11 cellular contexts compared by ENCODE assay signal in the genomic region with DNA sequence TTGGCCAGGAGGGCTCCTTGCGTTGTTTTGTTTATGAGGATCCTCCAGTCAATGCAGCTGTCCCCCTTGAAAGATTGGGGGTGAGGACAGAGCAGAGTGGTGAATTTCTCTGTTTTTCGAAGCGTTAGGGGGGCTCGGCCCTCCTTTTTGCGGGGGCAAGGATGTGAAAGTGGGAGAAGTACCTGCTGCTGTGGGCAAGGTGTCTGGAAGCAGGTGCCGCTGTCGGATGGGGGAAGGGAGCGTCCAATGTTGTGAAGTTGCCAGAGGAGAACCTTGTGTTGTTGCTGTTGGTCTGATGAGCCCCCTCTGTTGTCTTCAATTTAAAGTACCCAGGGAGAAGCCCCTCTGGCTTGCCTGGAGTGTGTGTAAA. TPM values are rescaled to one million over a fixed set of nuclear protein-coding genes. Genes with fewer than 3 reads are reported as not detected.
A peak's percentile ranks its signal among the peaks of the same experiment; 100 is the strongest.
DNase-seq lines count a peak whose midpoint lies in the region; ATAC-seq, FAIRE-seq and TF ChIP-seq lines count a peak whose summit lies in the region.
"Had no signal": no experiment of that assay in that cellular context is flagged by ENCODE, and none has a peak within 500 bp of the region (broad histone marks: within the 10 kb centered on the region; RNA-seq: fewer than 3 reads in every experiment).

No MANE protein-coding gene starts in this region.

- H3K27me3 Mint-ChIP-seq in mesothelial cell of epicardium (ENCODE audit: low read depth): peaks cover 1% of the 10 kb centered on the region
- H3K27me3 Mint-ChIP-seq: CD4-positive, CD25-positive, alpha-beta regulatory T cell had no signal

- TF ChIP-seq POLR2A in A549 (IDR thresholded peaks at IDR 0.05; ENCODE audit: low read length): no peak

- peak overlapping the region; percentile 70 for H3K4me2 ChIP-seq in A549

- no peak for TF ChIP-seq CTCF in A549 (IDR thresholded peaks at IDR 0.05)
- TF ChIP-seq CTCF in coronary artery (IDR thresholded peaks at IDR 0.05): no peak
- TF ChIP-seq CTCF in mesothelial cell of epicardium (IDR thresholded peaks at IDR 0.05; ENCODE audit: unreplicated experiment): no peak

- peak overlapping the region; percentile 67 to 88 for H3K27ac ChIP-seq in A549
- peak overlapping the region; percentile 65 to 74 for H3K27ac ChIP-seq in coronary artery

- no peak for TF ChIP-seq EP300 in A549 (IDR thresholded peaks at IDR 0.05)

- DNase-seq in A549 (ENCODE audit: low read depth in 1 of 2, low spot score in 1 of 2) (peak in 1 of 2 experiments; percentile 3), NCI-H1092 (lab: John Stamatoyannopoulos, UW) (peak; percentile 0), coronary artery (ENCODE audit: low spot score) (no peak), mesothelial cell of epicardium (ENCODE audit: low spot score in 2 of 2, unreplicated experiment in 2 of 2) (peak in 1 of 2 experiments; percentile 42), middle frontal gyrus (ENCODE audit: extremely low spot score, low spot score) (no peak)
- DNase-seq in activated CD4-positive, alpha-beta T cell treated with anti-CD3 and anti-CD28 coated beads, Interleukin-2, amount 50 U/mL, for 1 hour: no peak
- DNase-seq: CD4-positive, CD25-positive, alpha-beta regulatory T cell had no signal

- no peak for TF ChIP-seq RAD21 in A549 (conservative IDR thresholded peaks at IDR 0.05 in 1 of 2, IDR thresholded peaks at IDR 0.05 in 1 of 2)

- H3K27ac Mint-ChIP-seq in mesothelial cell of epicardium: peak overlapping the region; percentile 68
- H3K27ac Mint-ChIP-seq: CD4-positive, CD25-positive, alpha-beta regulatory T cell; memory B cell had no signal

- peaks cover 3% of the 10 kb centered on the region for H3K36me3 Mint-ChIP-seq in mesothelial cell of epicardium
- H3K36me3 Mint-ChIP-seq: CD4-positive, CD25-positive, alpha-beta regulatory T cell; memory B cell had no signal

- H3K4me3 ChIP-seq in A549: peak overlapping the region; percentile 53
- H3K4me3 ChIP-seq in coronary artery: peak overlapping the region; percentile 85

- H3K4me1 ChIP-seq in A549: no peaks in the 10 kb centered on the region

- peaks cover 13% of the 10 kb centered on the region for H3K4me1 Mint-ChIP-seq in mesothelial cell of epicardium
- H3K4me1 Mint-ChIP-seq: CD4-positive, CD25-positive, alpha-beta regulatory T cell; memory B cell had no signal

- no peaks in the 10 kb centered on the region for H3K9me3 Mint-ChIP-seq in mesothelial cell of epicardium

- no peak for FAIRE-seq in A549 (lab: Jason Lieb, UNC)

- H3K9me3 ChIP-seq in A549: no peaks in the 10 kb centered on the region

- CTCF ChIA-PET in A549 (lab: Yijun Ruan, JAX): interaction anchor here (1.1 to 1.4 kb wide), 3 partner anchors 16 to 31 kb away, joined by 3 to 6 read pairs (median 3); no protein-coding TSS in a partner anchor

- H3K4me3 Mint-ChIP-seq in mesothelial cell of epicardium: peak overlapping the region; percentile 87
- H3K4me3 Mint-ChIP-seq: CD4-positive, CD25-positive, alpha-beta regulatory T cell; memory B cell had no signal

- peak; percentile 36 to 44; a peak in 4 of 6 replicates for ATAC-seq in A549
- ATAC-seq in GM18907 (IDR thresholded peaks at IDR 0.05; ENCODE audit: unreplicated experiment): no peak
- ATAC-seq in HG02623 (IDR thresholded peaks at IDR 0.05; ENCODE audit: unreplicated experiment): no peak

- POLR2A ChIA-PET in A549 (lab: Yijun Ruan, JAX): no interaction called here

- WGBS in A549 (ENCODE audit: missing lambda C conversion rate): 3% methylated on average over 6 of the region's 8 CpGs

TF ChIP-seq in A549, 52 proteins besides CTCF, POLR2A, EP300 and RAD21:
- TF ChIP-seq POLR2AphosphoS2 (conservative IDR thresholded peaks at IDR 0.05; ENCODE audit: low read length): no peak
- no peak for TF ChIP-seq NPAS2 (CRISPR knock-in tag; IDR thresholded peaks at IDR 0.05; ENCODE audit: borderline replicate concordance)
- TF ChIP-seq TFCP2L1 (CRISPR knock-in tag; IDR thresholded peaks at IDR 0.05): no peak
- no peak for TF ChIP-seq EHMT2 (IDR thresholded peaks at IDR 0.05; ENCODE audit: low read depth)
- TF ChIP-seq RFX5 (IDR thresholded peaks at IDR 0.05): no peak
- TF ChIP-seq CBX8 (IDR thresholded peaks at IDR 0.05): no peak
- no peak for TF ChIP-seq SMC3 (IDR thresholded peaks at IDR 0.05)
- TF ChIP-seq FOXS1 (CRISPR knock-in tag; IDR thresholded peaks at IDR 0.05): no peak
- no peak for TF ChIP-seq CHD2 (IDR thresholded peaks at IDR 0.05; ENCODE audit: low read length, partially characterized antibody)
- TF ChIP-seq, protein P1, sequence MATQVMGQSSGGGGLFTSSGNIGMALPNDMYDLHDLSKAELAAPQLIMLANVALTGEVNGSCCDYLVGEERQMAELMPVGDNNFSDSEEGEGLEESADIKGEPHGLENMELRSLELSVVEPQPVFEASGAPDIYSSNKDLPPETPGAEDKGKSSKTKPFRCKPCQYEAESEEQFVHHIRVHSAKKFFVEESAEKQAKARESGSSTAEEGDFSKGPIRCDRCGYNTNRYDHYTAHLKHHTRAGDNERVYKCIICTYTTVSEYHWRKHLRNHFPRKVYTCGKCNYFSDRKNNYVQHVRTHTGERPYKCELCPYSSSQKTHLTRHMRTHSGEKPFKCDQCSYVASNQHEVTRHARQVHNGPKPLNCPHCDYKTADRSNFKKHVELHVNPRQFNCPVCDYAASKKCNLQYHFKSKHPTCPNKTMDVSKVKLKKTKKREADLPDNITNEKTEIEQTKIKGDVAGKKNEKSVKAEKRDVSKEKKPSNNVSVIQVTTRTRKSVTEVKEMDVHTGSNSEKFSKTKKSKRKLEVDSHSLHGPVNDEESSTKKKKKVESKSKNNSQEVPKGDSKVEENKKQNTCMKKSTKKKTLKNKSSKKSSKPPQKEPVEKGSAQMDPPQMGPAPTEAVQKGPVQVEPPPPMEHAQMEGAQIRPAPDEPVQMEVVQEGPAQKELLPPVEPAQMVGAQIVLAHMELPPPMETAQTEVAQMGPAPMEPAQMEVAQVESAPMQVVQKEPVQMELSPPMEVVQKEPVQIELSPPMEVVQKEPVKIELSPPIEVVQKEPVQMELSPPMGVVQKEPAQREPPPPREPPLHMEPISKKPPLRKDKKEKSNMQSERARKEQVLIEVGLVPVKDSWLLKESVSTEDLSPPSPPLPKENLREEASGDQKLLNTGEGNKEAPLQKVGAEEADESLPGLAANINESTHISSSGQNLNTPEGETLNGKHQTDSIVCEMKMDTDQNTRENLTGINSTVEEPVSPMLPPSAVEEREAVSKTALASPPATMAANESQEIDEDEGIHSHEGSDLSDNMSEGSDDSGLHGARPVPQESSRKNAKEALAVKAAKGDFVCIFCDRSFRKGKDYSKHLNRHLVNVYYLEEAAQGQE (IDR thresholded peaks at IDR 0.05): no peak
- TF ChIP-seq HOXB13 (CRISPR knock-in tag; IDR thresholded peaks at IDR 0.05; ENCODE audit: low read depth): no peak
- no peak for TF ChIP-seq HDAC2 (IDR thresholded peaks at IDR 0.05)
- TF ChIP-seq, protein P2, sequence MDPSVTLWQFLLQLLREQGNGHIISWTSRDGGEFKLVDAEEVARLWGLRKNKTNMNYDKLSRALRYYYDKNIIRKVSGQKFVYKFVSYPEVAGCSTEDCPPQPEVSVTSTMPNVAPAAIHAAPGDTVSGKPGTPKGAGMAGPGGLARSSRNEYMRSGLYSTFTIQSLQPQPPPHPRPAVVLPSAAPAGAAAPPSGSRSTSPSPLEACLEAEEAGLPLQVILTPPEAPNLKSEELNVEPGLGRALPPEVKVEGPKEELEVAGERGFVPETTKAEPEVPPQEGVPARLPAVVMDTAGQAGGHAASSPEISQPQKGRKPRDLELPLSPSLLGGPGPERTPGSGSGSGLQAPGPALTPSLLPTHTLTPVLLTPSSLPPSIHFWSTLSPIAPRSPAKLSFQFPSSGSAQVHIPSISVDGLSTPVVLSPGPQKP (IDR thresholded peaks at IDR 0.05; ENCODE audit: low read depth, low read length): no peak
- no peak for TF ChIP-seq NFE2L2 (conservative IDR thresholded peaks at IDR 0.05; ENCODE audit: low read length)
- TF ChIP-seq, protein P3, sequence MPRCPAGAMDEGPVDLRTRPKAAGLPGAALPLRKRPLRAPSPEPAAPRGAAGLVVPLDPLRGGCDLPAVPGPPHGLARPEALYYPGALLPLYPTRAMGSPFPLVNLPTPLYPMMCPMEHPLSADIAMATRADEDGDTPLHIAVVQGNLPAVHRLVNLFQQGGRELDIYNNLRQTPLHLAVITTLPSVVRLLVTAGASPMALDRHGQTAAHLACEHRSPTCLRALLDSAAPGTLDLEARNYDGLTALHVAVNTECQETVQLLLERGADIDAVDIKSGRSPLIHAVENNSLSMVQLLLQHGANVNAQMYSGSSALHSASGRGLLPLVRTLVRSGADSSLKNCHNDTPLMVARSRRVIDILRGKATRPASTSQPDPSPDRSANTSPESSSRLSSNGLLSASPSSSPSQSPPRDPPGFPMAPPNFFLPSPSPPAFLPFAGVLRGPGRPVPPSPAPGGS (IDR thresholded peaks at IDR 0.05): no peak
- TF ChIP-seq CHD4 (IDR thresholded peaks at IDR 0.05; ENCODE audit: borderline replicate concordance): no peak
- TF ChIP-seq RCOR1 (IDR thresholded peaks at IDR 0.05; ENCODE audit: low read depth, low read length): no peak
- no peak for TF ChIP-seq NR3C1 (IDR thresholded peaks at IDR 0.05)

RNA-seq across cellular contexts. Expression of a gene that starts 0.6 kb away (rescaled TPM):
- 2.7 and 3.1 TPM in 2 replicates for polyA plus RNA-seq in A549 (2011; rRNA removed)
- polyA plus RNA-seq in A549 (2012; cell fraction: cytosol; rRNA removed): 0.34 and 0.35 TPM in 2 replicates
- 0.31 and 0.53 TPM in 2 replicates for polyA plus RNA-seq in A549 (2012; cell fraction: nucleus; rRNA removed)
- 1.8 to 2.7 TPM (median 2.2 TPM) in 3 replicates for polyA plus RNA-seq in A549 (2017; fragmentation: RNase III; extraction: RNeasy Plus Mini Kit Qiagen cat#74134 plus additional on column Dnase treatment)
- polyA minus RNA-seq in A549 (2011; rRNA and poly(A)+ RNA removed): 1.2 and 1.7 TPM in 2 replicates
- 14.9 to 15.7 TPM (median 15.6 TPM) in 3 replicates for total RNA-seq in mesothelial cell of epicardium
- total RNA-seq: activated CD8-positive, alpha-beta memory T cell treated with anti-CD3 and anti-CD28 coated beads for 36 hours; CD4-positive, CD25-positive, alpha-beta regulatory T cell had no signal
- polyA plus RNA-seq: CD4-positive, CD25-positive, alpha-beta regulatory T cell had no signal

Comparison
In these comparisons a context has a peak if more than half of its experiments do, and no peak if none do; other contexts are left out.
1. ATAC-seq: peak in A549 (2 of 2); none in GM18907 (single experiment) and HG02623 (single experiment).